ENCODE assay signal across 15 cellular contexts in the genomic region with DNA sequence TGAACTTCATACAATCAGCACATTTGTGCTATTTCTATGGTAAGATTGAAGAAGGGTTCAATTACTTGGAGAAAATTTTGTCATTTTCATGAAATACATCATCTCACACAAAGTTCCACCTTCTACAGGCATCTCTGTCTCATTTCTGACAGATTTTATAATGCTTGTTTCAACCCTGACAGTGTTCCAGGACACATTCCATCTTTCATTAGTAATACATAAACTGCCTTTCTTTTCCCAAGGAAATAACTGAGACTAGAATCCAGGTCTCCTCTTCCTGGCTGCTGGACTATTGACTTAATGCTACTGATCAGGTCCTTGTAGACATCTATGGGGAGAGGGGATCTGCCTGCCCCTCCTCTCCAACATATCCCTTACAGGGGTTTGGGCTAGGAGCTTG.
"Had no signal": no experiment of that assay in that cellular context is flagged by ENCODE, and none has a peak within 500 bp of the region (broad histone marks: within the 10 kb centered on the region; RNA-seq: fewer than 3 reads in every experiment).

No MANE protein-coding gene starts in this region.

- H3K27me3 ChIP-seq: ascending aorta, cardiac muscle cell, upper lobe of left lung had no signal

- DNase-seq: activated CD4-positive, alpha-beta T cell treated with anti-CD3 and anti-CD28 coated beads for 1 hour; activated CD4-positive, alpha-beta T cell treated with anti-CD3 and anti-CD28 coated beads, Interleukin-2, amount 50 U/mL, for 4 hours; activated naive CD4-positive, alpha-beta T cell treated with Interleukin-2 at 50 U/mL for 16 hours; activated T-cell treated with anti-CD3 and anti-CD28 coated beads for 4 hours; foreskin keratinocyte; glutamatergic neuron; hypothalamus; nephron progenitor cell; occipital lobe; right cardiac atrium; upper lobe of left lung had no signal

- H3K27ac ChIP-seq: ascending aorta, cardiac muscle cell, esophagus muscularis mucosa, foreskin keratinocyte, prostate gland, upper lobe of left lung had no signal

- H3K9me3 ChIP-seq: ascending aorta, esophagus muscularis mucosa, prostate gland, upper lobe of left lung had no signal

- ATAC-seq: right cardiac atrium had no signal

- H3K4me1 ChIP-seq: ascending aorta, esophagus muscularis mucosa, foreskin keratinocyte, prostate gland, upper lobe of left lung had no signal

- H3K36me3 ChIP-seq: ascending aorta, cardiac muscle cell, esophagus muscularis mucosa, prostate gland, upper lobe of left lung had no signal

- H3K4me3 ChIP-seq: ascending aorta, cardiac muscle cell, esophagus muscularis mucosa, prostate gland, upper lobe of left lung had no signal
